In the genomic region with DNA sequence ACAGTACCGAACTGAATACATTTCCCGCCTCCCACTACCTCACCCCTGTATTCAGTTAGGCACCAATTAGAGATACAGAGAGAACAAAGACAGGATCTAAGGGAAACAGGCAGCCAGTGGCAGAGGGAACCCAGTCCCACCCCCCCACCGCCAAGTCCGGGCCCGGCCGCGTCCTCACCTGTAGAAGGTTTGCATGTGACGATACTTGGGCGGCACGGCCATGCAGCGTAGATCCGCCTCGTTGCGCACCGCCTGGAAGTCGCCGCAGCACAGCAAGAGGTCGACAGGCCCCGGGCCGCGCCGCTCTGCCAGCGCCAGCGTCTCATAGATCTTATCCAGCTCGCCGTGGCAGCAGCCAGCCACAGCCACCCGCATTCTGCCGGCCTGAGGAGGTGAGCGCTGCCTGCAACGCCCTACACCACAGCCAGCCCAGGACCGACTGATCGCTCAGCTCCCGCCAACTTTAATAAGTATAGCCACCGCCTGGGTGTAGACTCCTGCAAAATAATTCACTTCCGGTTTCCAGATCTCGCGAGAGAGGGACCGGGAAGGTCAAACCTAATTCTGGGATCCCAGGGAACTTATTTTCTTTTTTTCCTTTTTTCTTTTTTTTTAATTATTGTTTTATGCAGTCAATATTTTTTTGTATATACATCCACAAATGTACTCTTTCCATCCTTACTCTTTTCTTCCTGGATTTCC, we compare ENCODE assay signal across 8 cellular contexts. TPM values are rescaled to one million over a fixed set of nuclear protein-coding genes. Genes with fewer than 3 reads are reported as not detected.
DNase-seq lines count a peak whose midpoint lies in the region; ATAC-seq and TF ChIP-seq lines count a peak whose summit lies in the region.

Gene DBR1, minus strand, starts transcription at position 501 of the 702 bp plus-strand sequence. Its CDS starts 126 bp downstream, at position 375.

- no peaks in the 10 kb centered on the region for H4K20me1 ChIP-seq in hepatocyte (ENCODE audit: insufficient read depth, poor library complexity, severe bottlenecking)

- H3K27ac ChIP-seq in hepatocyte, result peak within 1 kb of the TSS; percentile 79

- WGBS in hepatocyte (ENCODE audit: low lambda C conversion rate, missing lambda C conversion rate), result under 1% methylated on average over 33 of the region's 38 CpGs

- H2AFZ ChIP-seq in hepatocyte, result peak within 1 kb of the TSS; percentile 100

- H3K36me3 ChIP-seq in hepatocyte (replicated peaks; ENCODE audit: insufficient read depth, low read depth), result no peaks in the 10 kb centered on the region

- H3K9me2 ChIP-seq in hepatocyte (replicated peaks; ENCODE audit: insufficient read depth), result no peaks in the 10 kb centered on the region

- DNase-seq in NCI-H2029 (lab: John Stamatoyannopoulos, UW) (peak; percentile 83), T1000 (lab: John Stamatoyannopoulos, UW) (peak; percentile 75), astrocyte of the hippocampus (ENCODE audit: low read depth, low spot score) (peak; percentile 90), hepatocyte (ENCODE audit: low spot score) (peak; percentile 88), renal cortical epithelial cell (ENCODE audit: low read depth) (peak; percentile 81), OCI-M2 (lab: John Stamatoyannopoulos, UW; ENCODE audit: unreplicated experiment) (no peak)

- H3K9me3 ChIP-seq in hepatocyte (ENCODE audit: low read depth), result no peaks in the 10 kb centered on the region

- no peaks in the 10 kb centered on the region for H3K4me1 ChIP-seq in hepatocyte (ENCODE audit: insufficient read depth)

- TF ChIP-seq CTCF in hepatocyte (IDR thresholded peaks at IDR 0.05; ENCODE audit: poor library complexity), result no peak

- H3K79me2 ChIP-seq in hepatocyte, result peaks cover 28% of the 10 kb centered on the region

- H3K4me3 ChIP-seq in hepatocyte, result peak within 1 kb of the TSS; percentile 48

- ATAC-seq in GM18511 (IDR thresholded peaks at IDR 0.05; ENCODE audit: unreplicated experiment) (peak; percentile 93), HG02981 (IDR thresholded peaks at IDR 0.05; ENCODE audit: unreplicated experiment) (peak; percentile 90)

- peak within 1 kb of the TSS; percentile 84 for H3K4me2 ChIP-seq in hepatocyte

- H3K27me3 ChIP-seq in hepatocyte, result no peaks in the 10 kb centered on the region

RNA-seq across cellular contexts. Expression of gene DBR1, which starts in this region (rescaled TPM):
- total RNA-seq in hepatocyte (13.8 and 14.3 TPM in 2 replicates), renal cortical epithelial cell (22.1 and 27.3 TPM in 2 replicates)
- 8.2 and 8.6 TPM in 2 replicates for polyA plus RNA-seq in hepatocyte
